12 cellular contexts compared by ENCODE assay signal in genomic region chr3:136995652-136996051, GRCh38. TPM values are rescaled to one million over a fixed set of nuclear protein-coding genes. Genes with fewer than 3 reads are reported as not detected.
DNase-seq lines count a peak whose midpoint lies in the region; ATAC-seq, FAIRE-seq and TF ChIP-seq lines count a peak whose summit lies in the region.
"Had no signal": no experiment of that assay in that cellular context is flagged by ENCODE, and none has a peak within 500 bp of the region (broad histone marks: within the 10 kb centered on the region; RNA-seq: fewer than 3 reads in every experiment).

No MANE protein-coding gene starts in this region.

- no peaks in the 10 kb centered on the region for H3K79me2 ChIP-seq in HepG2 (ENCODE audit: insufficient read depth, low read length)

- no peak for ATAC-seq in HepG2
- ATAC-seq in foreskin keratinocyte: no peak
- peak; percentile 9 for ATAC-seq in aorta (ENCODE audit: low FRiP score)
- ATAC-seq in HG02840 (IDR thresholded peaks at IDR 0.05; ENCODE audit: low FRiP score, unreplicated experiment): no peak

- no peak for TF ChIP-seq POLR2A in HepG2 (IDR thresholded peaks at IDR 0.05; ENCODE audit: insufficient read depth in 1 of 2, low read depth in 2 of 2, low read length in 2 of 2)

- 85% methylated on average over 1 of the region's 1 CpG for WGBS in liver
- WGBS in HepG2 (ENCODE audit: low lambda C conversion rate): 33% methylated on average over 1 of the region's 1 CpG
- WGBS in aorta, 2 donors: 97 to 100% methylated on average over 1 of the region's 1 CpG

- no peaks in the 10 kb centered on the region for H3K27me3 ChIP-seq in liver (ENCODE audit: control insufficient read depth in 4 of 4, insufficient read depth in 4 of 4, low read length in 3 of 4)
- no peaks in the 10 kb centered on the region; a peak in 1 of 5 replicates for H3K27me3 ChIP-seq in HepG2 (ENCODE audit: control insufficient read depth in 1 of 2, insufficient read depth in 2 of 2, low read length in 2 of 2)
- H3K27me3 ChIP-seq in foreskin keratinocyte: no peaks in the 10 kb centered on the region
- H3K27me3 ChIP-seq in rectal smooth muscle tissue (ENCODE audit: control insufficient read depth, insufficient read depth, low read length): no peaks in the 10 kb centered on the region
- no peaks in the 10 kb centered on the region for H3K27me3 ChIP-seq in aorta (ENCODE audit: control insufficient read depth in 1 of 2, insufficient read depth in 2 of 2, low read length in 1 of 2)
- H3K27me3 ChIP-seq in H7 (ENCODE audit: control insufficient read depth, insufficient read depth, low read length): no peaks in the 10 kb centered on the region
- H3K27me3 ChIP-seq: cardiac muscle cell had no signal

- no peaks in the 10 kb centered on the region for H4K20me1 ChIP-seq in HepG2 (ENCODE audit: insufficient read depth, low read length)

- H3K36me3 ChIP-seq in liver (ENCODE audit: control insufficient read depth in 4 of 4, insufficient read depth in 3 of 4, low read depth in 1 of 4, low read length in 3 of 4): no peaks in the 10 kb centered on the region
- no peaks in the 10 kb centered on the region for H3K36me3 ChIP-seq in HepG2 (replicated peaks in 1 of 2; ENCODE audit: control insufficient read depth in 1 of 2, insufficient read depth in 2 of 2, low read length in 2 of 2)
- H3K36me3 ChIP-seq in rectal smooth muscle tissue (ENCODE audit: control insufficient read depth, insufficient read depth, low read length): no peaks in the 10 kb centered on the region
- H3K36me3 ChIP-seq in aorta (ENCODE audit: control insufficient read depth in 1 of 2, insufficient read depth in 2 of 2, low read length in 1 of 2): no peaks in the 10 kb centered on the region
- no peaks in the 10 kb centered on the region for H3K36me3 ChIP-seq in H7 (replicated peaks; ENCODE audit: control insufficient read depth, insufficient read depth, low read length)
- H3K36me3 ChIP-seq: cardiac muscle cell had no signal

- in situ Hi-C loops in HepG2 (cut with HindIII; ENCODE audit: extremely low pct_ligation_motif_present, low pct_unique_long_range_greater_than_20kb): no loop called here

- no peak overlapping the region for H2AFZ ChIP-seq in HepG2 (ENCODE audit: low read length)

- CTCF ChIA-PET in HepG2 (lab: Yijun Ruan, JAX; ENCODE audit: low intra/inter-chr PET ratio, low total read pairs): no interaction called here

- TF ChIP-seq RAD21 in liver (IDR thresholded peaks at IDR 0.05) (no peak), HepG2 (CRISPR knock-in tag; IDR thresholded peaks at IDR 0.05) (no peak)

- H3K9me3 ChIP-seq in liver (ENCODE audit: control insufficient read depth in 4 of 4, low read length in 3 of 4): peaks cover 0 to 3% (median 0%) of the 10 kb centered on the region in 4 donors
- no peaks in the 10 kb centered on the region for H3K9me3 ChIP-seq in HepG2 (ENCODE audit: low read length)
- H3K9me3 ChIP-seq in aorta (ENCODE audit: control insufficient read depth, low read length): no peaks in the 10 kb centered on the region

- DNase-seq in HepG2 (ENCODE audit: low spot score): no peak
- peak; percentile 35 to 49 for DNase-seq in foreskin keratinocyte
- no peak for DNase-seq in aorta
- no peak for DNase-seq in H7
- DNase-seq in D721Med (ENCODE audit: insufficient read length, low spot score): no peak
- DNase-seq: ACHN, activated B cell treated with CpG ODN at 0.5 μM for 24 hours, activated T-cell treated with anti-CD3 and anti-CD28 coated beads for 4 hours had no signal

- intact Hi-C loops in HepG2 (cut with micrococcal nuclease; ENCODE audit: unreplicated experiment) (no loop called here), aorta (cut with DNase I) (loop anchor here in 1 of 2 donors (2.0 to 5.0 kb wide), 3 partner anchors 17 to 923 kb away; partner anchors contain the start of gene STAG1)

- POLR2A ChIA-PET in HepG2 (lab: Yijun Ruan, JAX): no interaction called here

- TF ChIP-seq CTCF in liver (IDR thresholded peaks at IDR 0.05; ENCODE audit: low read depth, low read length, missing input control): no peak
- TF ChIP-seq CTCF in HepG2 (CRISPR knock-in tag; IDR thresholded peaks at IDR 0.05): no peak
- no peak for TF ChIP-seq CTCF in foreskin keratinocyte (conservative IDR thresholded peaks at IDR 0.05)
- no peak for TF ChIP-seq CTCF in D721Med (IDR thresholded peaks at IDR 0.05; ENCODE audit: insufficient read depth, missing control alignments)

- TF ChIP-seq EP300 in HepG2 (IDR thresholded peaks at IDR 0.05; ENCODE audit: low read depth in 2 of 2, low read length in 2 of 2) (no peak), HepG2 (CRISPR knock-in tag; IDR thresholded peaks at IDR 0.05; ENCODE audit: borderline replicate concordance) (no peak)

- no peak overlapping the region for H3K4me3 ChIP-seq in liver (ENCODE audit: low read depth in 1 of 3, low read length in 3 of 3)
- no peak overlapping the region for H3K4me3 ChIP-seq in HepG2 (replicated peaks in 1 of 3; ENCODE audit: insufficient read depth in 1 of 3, low read depth in 2 of 3, low read length in 3 of 3)
- H3K4me3 ChIP-seq in rectal smooth muscle tissue (ENCODE audit: low read length): no peak overlapping the region
- H3K4me3 ChIP-seq in aorta (ENCODE audit: low read length in 2 of 2): no peak overlapping the region
- H3K4me3 ChIP-seq in H7 (ENCODE audit: insufficient read depth, low read depth, low read length): no peak overlapping the region
- H3K4me3 ChIP-seq: cardiac muscle cell had no signal

- no peak overlapping the region for H3K9ac ChIP-seq in liver (ENCODE audit: low read depth in 1 of 2, low read length in 2 of 2)
- H3K9ac ChIP-seq in HepG2 (ENCODE audit: insufficient read depth, low read depth, low read length): no peak overlapping the region
- no peak overlapping the region for H3K9ac ChIP-seq in rectal smooth muscle tissue (ENCODE audit: low read length)

- no peak overlapping the region for H3K4me2 ChIP-seq in HepG2 (ENCODE audit: low read depth, low read length)

- H3K4me1 ChIP-seq in liver (ENCODE audit: control insufficient read depth in 4 of 4, insufficient read depth in 4 of 4, low read length in 3 of 4) (peaks cover 3 to 6% (median 4%) of the 10 kb centered on the region in 4 donors), HepG2 (ENCODE audit: insufficient read depth, low read length) (peaks cover 11% of the 10 kb centered on the region), foreskin keratinocyte (peaks cover 24% of the 10 kb centered on the region), rectal smooth muscle tissue (ENCODE audit: control insufficient read depth, insufficient read depth, low read length) (no peaks in the 10 kb centered on the region), aorta (ENCODE audit: control insufficient read depth in 1 of 2, insufficient read depth in 2 of 2, low read length in 2 of 2) (peaks cover 0 to 3% of the 10 kb centered on the region in 2 donors)

- FAIRE-seq in HepG2 (lab: Jason Lieb, UNC) (no peak), D721Med (lab: Jason Lieb, UNC) (no peak)

- H3K27ac ChIP-seq in liver (ENCODE audit: low read depth in 1 of 2, low read length in 2 of 2) (peak overlapping the region; percentile 42 to 72), HepG2 (ENCODE audit: extremely low read length, insufficient read depth, low read length) (no peak overlapping the region), foreskin keratinocyte (peak overlapping the region; percentile 51), rectal smooth muscle tissue (ENCODE audit: low read depth, low read length) (peak overlapping the region; percentile 30), aorta (ENCODE audit: low read depth in 1 of 2, low read length in 2 of 2) (peak overlapping the region; percentile 90 to 95)
- H3K27ac ChIP-seq: cardiac muscle cell had no signal

- no TSS peak for BruUV-seq in HepG2 (replicated peaks; lab: Mats Ljungman, UMichigan)

TF ChIP-seq in liver, 16 proteins besides CTCF, POLR2A, EP300 and RAD21 (continues in another document):
- TF ChIP-seq GABPA (IDR thresholded peaks at IDR 0.05 in 1 of 2, conservative IDR thresholded peaks at IDR 0.05 in 1 of 2) (no peak), EGR1 (IDR thresholded peaks at IDR 0.05; ENCODE audit: low read depth in 2 of 2) (no peak)

TF ChIP-seq in HepG2, 621 proteins besides CTCF, POLR2A, EP300 and RAD21 (continues in another document):
- TF ChIP-seq HCFC1 (IDR thresholded peaks at IDR 0.05; ENCODE audit: low read depth, low read length): no peak

RNA-seq across cellular contexts. Expression of gene IL20RB, which starts 37.9 kb away (rescaled TPM):
- 1 to 10 TPM in 1 of 2 donors, under 1 TPM in 1; 0.14 to 1.3 TPM for total RNA-seq in liver
- under 1 TPM; 0.14 to 0.53 TPM for polyA plus RNA-seq in liver
- total RNA-seq in HepG2 (2016; rRNA removed; fragmentation: Illumina TruSeq; extraction: Trizol): 0.22 and 0.34 TPM in 2 replicates
- total RNA-seq in HepG2 (2016; cell fraction: cytosol; rRNA removed; fragmentation: Illumina TruSeq; extraction: Trizol; ENCODE audit: low read depth): 0.53 and 0.91 TPM in 2 replicates
- 0.42 and 0.48 TPM in 2 replicates for total RNA-seq in HepG2 (2016; cell fraction: insoluble cytoplasmic fraction; rRNA removed; fragmentation: Illumina TruSeq; extraction: Trizol)
- 0.37 and 0.45 TPM in 2 replicates for total RNA-seq in HepG2 (2016; cell fraction: membrane; rRNA removed; fragmentation: Illumina TruSeq; extraction: Trizol)
- 0.68 and 1.5 TPM in 2 replicates for total RNA-seq in HepG2 (2016; cell fraction: nucleus; rRNA removed; fragmentation: Illumina TruSeq; extraction: Trizol)
- polyA plus RNA-seq in HepG2 (2011; rRNA removed): 0.32 and 0.37 TPM in 2 replicates
- polyA plus RNA-seq in HepG2 (2011; cell fraction: cytosol; rRNA removed): 0.22 and 0.24 TPM in 2 replicates
- 0.63 and 0.69 TPM in 2 replicates for polyA plus RNA-seq in HepG2 (2011; cell fraction: nucleus; rRNA removed)
- polyA plus RNA-seq in HepG2 (2012): 0.17 and 0.27 TPM in 2 replicates
- polyA plus RNA-seq in HepG2 (2016; cell fraction: cytosol; fragmentation: Illumina TruSeq; extraction: Trizol; ENCODE audit: low read depth): 0.06 TPM in 1 of 2 replicates, not detected in the other
- 0.34 and 0.61 TPM in 2 replicates for polyA plus RNA-seq in HepG2 (2016; cell fraction: insoluble cytoplasmic fraction; fragmentation: Illumina TruSeq; extraction: Trizol; ENCODE audit: low read depth)
- 0.15 and 0.18 TPM in 2 replicates for polyA plus RNA-seq in HepG2 (2016; cell fraction: membrane; fragmentation: Illumina TruSeq; extraction: Trizol; ENCODE audit: low read depth)
- polyA plus RNA-seq in HepG2 (2016; cell fraction: nucleus; fragmentation: Illumina TruSeq; extraction: Trizol; ENCODE audit: insufficient read depth, low read depth): 1.2 and 1.8 TPM in 2 replicates
- 2.0 and 67.6 TPM in 2 replicates for polyA minus RNA-seq in HepG2 (2011; rRNA and poly(A)+ RNA removed; ENCODE audit: low replicate concordance)
- polyA minus RNA-seq in HepG2 (2011; cell fraction: cytosol; rRNA and poly(A)+ RNA removed): 0.40 and 0.62 TPM in 2 replicates
- polyA minus RNA-seq in HepG2 (2011; cell fraction: nucleus; rRNA and poly(A)+ RNA removed): 3.1 and 4.8 TPM in 2 replicates
- total RNA-seq in foreskin keratinocyte: 104 and 118 TPM in 2 replicates
- polyA plus RNA-seq in foreskin keratinocyte: 92.1 and 110 TPM in 2 replicates
- total RNA-seq in aorta: 1 to 10 TPM; 2.9 to 3.6 TPM
- under 1 TPM in 1 of 2 donors, not detected in 1; 0.90 TPM for polyA plus RNA-seq in aorta
- 3.2 and 4.6 TPM in 2 replicates for total RNA-seq in H7 (2014; rRNA removed; shearing (Covaris generic))

Comparison
In these comparisons a context has a peak if more than half of its experiments do, and no peak if none do; other contexts are left out.
1. DNase-seq: peak in foreskin keratinocyte (2 of 2); none in HepG2 (single experiment), aorta (0 of 2), H7 (single experiment) and D721Med (single experiment).
2. RNA of gene IL20RB, which starts 37.9 kb away (total RNA-seq): 104 to 118 TPM in foreskin keratinocyte; 2.9 to 3.6 TPM in aorta, 3.2 to 4.6 TPM in H7, 0.14 to 1.3 TPM in liver and 0.22 to 1.5 TPM in HepG2; every median in the first group is over 10 times any median in the second.